Comparison of ENCODE assay signal across 8 cellular contexts in the genomic region with DNA sequence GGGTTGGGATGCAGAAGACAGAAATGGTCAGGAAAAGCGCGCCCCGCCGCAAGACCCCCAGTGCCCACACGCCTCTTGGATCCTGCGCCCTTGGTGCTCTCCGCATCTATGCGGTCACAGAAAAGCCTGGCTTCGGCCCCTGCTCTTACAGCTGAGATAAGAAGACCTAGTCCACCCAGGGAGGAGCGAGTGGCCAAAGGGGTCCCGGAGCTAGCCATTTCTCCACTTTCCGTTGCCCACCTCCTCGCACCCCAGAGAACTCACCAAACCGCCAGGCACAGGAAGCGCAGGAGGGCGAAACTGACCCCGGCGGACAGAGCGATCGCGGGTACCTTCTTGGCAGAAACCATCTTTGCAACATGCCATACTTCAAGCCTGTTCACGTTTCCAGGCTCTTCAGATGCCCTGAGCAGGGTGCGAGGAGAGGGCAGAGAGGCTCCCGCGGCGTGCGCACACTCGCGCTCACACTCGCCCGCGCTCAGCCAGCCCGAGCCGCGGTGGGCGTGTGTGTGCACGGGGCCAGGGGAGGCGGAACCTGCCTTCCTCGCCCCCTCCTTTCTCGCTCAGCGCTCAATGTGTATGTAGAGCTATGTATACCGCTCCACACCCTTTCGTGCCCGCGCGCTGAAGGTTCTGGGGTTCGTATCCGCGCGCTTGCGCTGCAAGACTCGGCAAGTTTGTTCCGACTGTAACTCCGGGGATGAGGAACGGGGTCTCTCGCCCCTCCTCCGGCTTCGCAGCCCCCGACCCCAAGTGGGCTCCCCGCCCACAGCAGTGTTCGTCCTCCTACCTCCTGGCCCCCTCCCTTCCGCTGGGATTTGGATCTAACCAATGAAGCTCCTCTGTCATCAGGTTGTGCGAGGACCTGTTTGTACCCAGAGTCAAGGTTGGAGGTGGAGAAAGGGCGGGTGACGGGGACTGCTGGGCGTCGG. TPM values are rescaled to one million over a fixed set of nuclear protein-coding genes. Genes with fewer than 3 reads are reported as not detected.
DNase-seq lines count a peak whose midpoint lies in the region; ATAC-seq and TF ChIP-seq lines count a peak whose summit lies in the region.

A gene (minus strand): TSS at position 507 of the 932 bp plus-strand sequence. CDS start 157 bp downstream, at position 350.

- no peak for ATAC-seq in HG02973 (IDR thresholded peaks at IDR 0.05; ENCODE audit: unreplicated experiment)
- ATAC-seq in GM21723 (IDR thresholded peaks at IDR 0.05; ENCODE audit: unreplicated experiment): no peak

- intact Hi-C loops in ascending aorta (cut with DNase I): loop anchor here (10.0 kb wide), 1 partner anchor 59 kb away; no protein-coding TSS in a partner anchor

- DNase-seq in NCI-H82 (lab: John Stamatoyannopoulos, UW) (peak; percentile 22), NCI-H82 treated with DMSO at 0.1 percent for 48 hours (lab: John Stamatoyannopoulos, UW; ENCODE audit: unreplicated experiment) (no peak), ascending aorta (ENCODE audit: low spot score in 2 of 2) (no peak), suprapubic skin (ENCODE audit: low spot score in 2 of 2) (no peak), HUDEP-2 (lab: John Stamatoyannopoulos, UW; ENCODE audit: unreplicated experiment in 76 of 76) (no peak)

- H3K9ac ChIP-seq in iPS-20b (ENCODE audit: low read depth, low read length): peak within 1 kb of the TSS; percentile 48; the same call in 1 of the 2 replicates

- no peak for TF ChIP-seq POLR2A in suprapubic skin (IDR thresholded peaks at IDR 0.05)

- TF ChIP-seq CTCF in ascending aorta (IDR thresholded peaks at IDR 0.05) (no peak), suprapubic skin (IDR thresholded peaks at IDR 0.05) (no peak)

- WGBS in suprapubic skin: 2% methylated on average over 20 of the region's 67 CpGs

- H3K27ac ChIP-seq in ascending aorta (no peak within 1 kb of the TSS), iPS-20b (ENCODE audit: low read length) (no peak within 1 kb of the TSS), suprapubic skin (no peak within 1 kb of the TSS)

- H3K36me3 ChIP-seq in ascending aorta: no peaks in the 10 kb centered on the region
- no peaks in the 10 kb centered on the region for H3K36me3 ChIP-seq in iPS-20b (ENCODE audit: insufficient read depth, low read depth, low read length)
- H3K36me3 ChIP-seq in suprapubic skin: no peaks in the 10 kb centered on the region

- H3K9me3 ChIP-seq in ascending aorta (no peaks in the 10 kb centered on the region), iPS-20b (ENCODE audit: insufficient read depth, low read depth, low read length) (no peaks in the 10 kb centered on the region), suprapubic skin (no peaks in the 10 kb centered on the region)

- H3K4me1 ChIP-seq in ascending aorta: no peaks in the 10 kb centered on the region
- peaks cover 4% of the 10 kb centered on the region; the same call in 1 of the 2 replicates for H3K4me1 ChIP-seq in iPS-20b (ENCODE audit: insufficient read depth, low read length)
- peaks cover 21% of the 10 kb centered on the region for H3K4me1 ChIP-seq in suprapubic skin

- TF ChIP-seq EP300 in suprapubic skin (IDR thresholded peaks at IDR 0.05): no peak

- no peaks in the 10 kb centered on the region for H3K27me3 ChIP-seq in ascending aorta
- H3K27me3 ChIP-seq in iPS-20b (ENCODE audit: insufficient read depth, low read length): peaks cover 66% of the 10 kb centered on the region
- H3K27me3 ChIP-seq in suprapubic skin: peaks cover 35% of the 10 kb centered on the region

- peak within 1 kb of the TSS; percentile 32 to 49 for H3K4me3 ChIP-seq in ascending aorta
- H3K4me3 ChIP-seq in iPS-20b (ENCODE audit: low read length): peak within 1 kb of the TSS; percentile 89
- peak within 1 kb of the TSS; percentile 43 for H3K4me3 ChIP-seq in suprapubic skin

RNA-seq across cellular contexts. Expression of the gene that starts here (rescaled TPM):
- total RNA-seq in ascending aorta (0.11 TPM), suprapubic skin (1 to 10 TPM in 1 of 4 donors, under 1 TPM in 3; 0.34 to 2.2 (median 0.58) TPM)
